17 cellular contexts compared by ENCODE assay signal in genomic region chr19:4596033-4596904, GRCh38. TPM values are rescaled to one million over a fixed set of nuclear protein-coding genes. Genes with fewer than 3 reads are reported as not detected.
DNase-seq lines count a peak whose midpoint lies in the region; ATAC-seq and TF ChIP-seq lines count a peak whose summit lies in the region.
"Had no signal": no experiment of that assay in that cellular context is flagged by ENCODE, and none has a peak within 500 bp of the region (broad histone marks: within the 10 kb centered on the region; RNA-seq: fewer than 3 reads in every experiment).

No MANE protein-coding gene starts in this region.

- H3K27ac ChIP-seq in adrenal gland = peak overlapping the region in 3 of 5 donors; percentile 33 to 74 (median 66)
- H3K27ac ChIP-seq: C4-2B had no signal

- H3K9me3 ChIP-seq in adrenal gland (replicated peaks in 1 of 3) = no peaks in the 10 kb centered on the region
- H3K9me3 ChIP-seq: HAP-1, SK-N-SH had no signal

- no peak for ATAC-seq in GM21360 (IDR thresholded peaks at IDR 0.05; ENCODE audit: unreplicated experiment)

- peak; percentile 92 for DNase-seq in DMS 273 (lab: John Stamatoyannopoulos, UW; ENCODE audit: unreplicated experiment)
- DNase-seq in LHCN-M2 (ENCODE audit: low read depth) = peak; percentile 50
- DNase-seq in adrenal gland = peak in 6 of 7 donors; percentile 67 to 78 (median 72)
- peak; percentile 83 for DNase-seq in myocyte (ENCODE audit: low read depth)
- no peak for DNase-seq in activated T-cell treated with anti-CD3 and anti-CD28 coated beads for 4 hours
- no peak for DNase-seq in GM03348 (ENCODE audit: low spot score)
- DNase-seq in NCI-H2081 treated with DMSO at 0.1 percent for 48 hours (lab: John Stamatoyannopoulos, UW) = no peak
- DNase-seq: MV-4-11, NCI-H1417 treated with DMSO at 0.1 percent for 48 hours, NCI-H2029, NCI-H510A, Right ventricle myocardium superior, SK-N-SH had no signal

- no peak overlapping the region for H3K4me3 ChIP-seq in adrenal gland
- H3K4me3 ChIP-seq: HAP-1 had no signal

- intact Hi-C loops in adrenal gland (cut with DNase I) = no loop called here

- no peak for TF ChIP-seq POLR2A in adrenal gland (IDR thresholded peaks at IDR 0.05)

- H3K4me1 ChIP-seq in adrenal gland (replicated peaks in 1 of 2) = peaks cover 4 to 11% of the 10 kb centered on the region in 2 donors
- H3K4me1 ChIP-seq: HAP-1 had no signal

- H3K36me3 ChIP-seq in adrenal gland (replicated peaks in 1 of 2) = no peaks in the 10 kb centered on the region
- H3K36me3 ChIP-seq: HAP-1 had no signal

- no peak for TF ChIP-seq CTCF in adrenal gland (IDR thresholded peaks at IDR 0.05)

- 27 to 45% (median 29%) methylated on average over 9 to 21 of the region's 21 CpGs for WGBS in adrenal gland, 4 donors

- H3K27me3 ChIP-seq in adrenal gland = no peaks in the 10 kb centered on the region

RNA-seq across cellular contexts. Expression of gene SEMA6B, which starts 36.8 kb away (rescaled TPM):
- total RNA-seq in LHCN-M2 (2014; rRNA removed) (9.7 and 30.7 TPM in 2 replicates), adrenal gland (10 to 100 TPM; 12.9 to 59.2 (median 40.5) TPM), myocyte (373 and 483 TPM in 2 replicates)
- 0.69 TPM for polyA plus RNA-seq in LHCN-M2 (2012)
- 10 to 100 TPM in 2 of 3 donors, 1 to 10 TPM in 1; 3.1 to 19.8 (median 15.9) TPM for polyA plus RNA-seq in adrenal gland
- 75.2 TPM for polyA plus RNA-seq in myocyte (2012)

RNA-seq across cellular contexts. Expression of gene TNFAIP8L1, which starts 43.0 kb away (rescaled TPM):
- 9.2 and 11.4 TPM in 2 replicates for total RNA-seq in LHCN-M2 (2014; rRNA removed)
- polyA plus RNA-seq in LHCN-M2 (2012) = 7.7 TPM
- total RNA-seq in adrenal gland = 1 to 10 TPM; 3.9 to 8.1 (median 5.5) TPM
- 10 to 100 TPM in 1 of 3 donors, 1 to 10 TPM in 2; 2.6 to 13.8 (median 5.8) TPM for polyA plus RNA-seq in adrenal gland
- total RNA-seq in myocyte = 3.7 and 7.5 TPM in 2 replicates
- 8.0 TPM for polyA plus RNA-seq in myocyte (2012)

RNA-seq across cellular contexts. Expression of gene LRG1, which starts 56.4 kb away (rescaled TPM):
- 0.13 TPM in 1 of 2 replicates, not detected in the other for total RNA-seq in LHCN-M2 (2014; rRNA removed)
- not detected for polyA plus RNA-seq in LHCN-M2 (2012)
- total RNA-seq in adrenal gland = 10 to 100 TPM in 1 of 8 donors, 1 to 10 TPM in 5, under 1 TPM in 1, not detected in 1; 0.84 to 52.5 (median 3.9) TPM
- polyA plus RNA-seq in adrenal gland = 1 to 10 TPM in 2 of 3 donors, under 1 TPM in 1; 0.80 to 1.6 (median 1.2) TPM
- total RNA-seq in myocyte = 0.05 TPM in 1 of 2 replicates, not detected in the other
- not detected for polyA plus RNA-seq in myocyte (2012)
- total RNA-seq: HT1080 had no signal

Comparison
In these comparisons a context has a peak if more than half of its experiments do, and no peak if none do; other contexts are left out.
1. DNase-seq: peak in DMS 273 (single experiment), LHCN-M2 (single experiment), adrenal gland (6 of 7) and myocyte (single experiment); none in activated T-cell treated with anti-CD3 and anti-CD28 coated beads for 4 hours (single experiment), GM03348 (single experiment) and NCI-H2081 treated with DMSO at 0.1 percent for 48 hours (single experiment).